26 cellular contexts compared by ENCODE assay signal in genomic region chr12:52603314-52603713, GRCh38. TPM values are rescaled to one million over a fixed set of nuclear protein-coding genes. Genes with fewer than 3 reads are reported as not detected.
DNase-seq lines count a peak whose midpoint lies in the region; ATAC-seq and TF ChIP-seq lines count a peak whose summit lies in the region.
"Had no signal": no experiment of that assay in that cellular context is flagged by ENCODE, and none has a peak within 500 bp of the region (broad histone marks: within the 10 kb centered on the region; RNA-seq: fewer than 3 reads in every experiment).

No MANE protein-coding gene starts in this region.

- DNase-seq in activated T-cell treated with anti-CD3 and anti-CD28 coated beads, Interleukin-2, amount 50 U/mL, for 4 hours = no peak
- DNase-seq in activated T-cell treated with anti-CD3 and anti-CD28 coated beads, Interleukin-2, amount 50 U/mL, for 1 hour = no peak
- DNase-seq in H9 (peak; percentile 6), kidney glomerular epithelial cell (lab: John Stamatoyannopoulos, UW) (peak; percentile 10), AG20443 (ENCODE audit: low spot score) (no peak)
- peak; percentile 46 for DNase-seq in activated CD8-positive, alpha-beta memory T cell treated with anti-CD3 and anti-CD28 coated beads, Interleukin-2, amount 50 U/mL, for 48 hours
- DNase-seq: ACHN; activated CD4-positive, alpha-beta memory T cell treated with anti-CD3 and anti-CD28 coated beads for 36 hours; DMS79; GOT3; mesenchymal stem cell; MG63; NCI-H146; NCI-H2171 treated with DMSO at 0.1 percent for 48 hours; NCI-H748 treated with DMSO at 0.1 percent for 48 hours; PC-9; psoas muscle; SK-N-SH had no signal

- H3K9ac ChIP-seq in H9 (ENCODE audit: extremely low read depth, insufficient read length, low read length) = no peak overlapping the region
- H3K9ac ChIP-seq: SK-N-SH had no signal

- H3K4me1 Mint-ChIP-seq in activated T-cell treated with anti-CD3 and anti-CD28 coated beads, Interleukin-2, amount 50 U/mL, for 4 hours (ENCODE audit: low read depth) = peaks cover 59% of the 10 kb centered on the region
- no peaks in the 10 kb centered on the region for H3K4me1 Mint-ChIP-seq in H9
- H3K4me1 Mint-ChIP-seq: brain had no signal

- no peaks in the 10 kb centered on the region for H3K36me3 Mint-ChIP-seq in activated T-cell treated with anti-CD3 and anti-CD28 coated beads, Interleukin-2, amount 50 U/mL, for 4 hours (ENCODE audit: insufficient read depth)
- no peaks in the 10 kb centered on the region for H3K36me3 Mint-ChIP-seq in H9 (ENCODE audit: insufficient read depth in 1 of 3, low read depth in 3 of 3)
- H3K36me3 Mint-ChIP-seq: activated CD4-positive, alpha-beta memory T cell treated with anti-CD3 and anti-CD28 coated beads for 36 hours; brain had no signal

- no peak overlapping the region for H3K18ac ChIP-seq in H9 (ENCODE audit: insufficient read length, low read depth, low read length)

- H3K4me1 ChIP-seq in H9 (ENCODE audit: insufficient read depth, low read length) = no peaks in the 10 kb centered on the region
- H3K4me1 ChIP-seq: psoas muscle had no signal

- no peaks in the 10 kb centered on the region for H3K23me2 ChIP-seq in H9 (ENCODE audit: insufficient read length, low read depth, low read length, poor library complexity, severe bottlenecking)

- no peak overlapping the region for H2BK5ac ChIP-seq in H9 (ENCODE audit: insufficient read length, low read length)

- no peaks in the 10 kb centered on the region for H3K79me2 ChIP-seq in H9 (ENCODE audit: insufficient read depth, low read length)

- no peak overlapping the region for H2BK120ac ChIP-seq in H9 (ENCODE audit: low read depth, low read length, poor library complexity, severe bottlenecking)

- peaks cover 10% of the 10 kb centered on the region for H3K27me3 Mint-ChIP-seq in activated T-cell treated with anti-CD3 and anti-CD28 coated beads, Interleukin-2, amount 50 U/mL, for 4 hours (ENCODE audit: low read depth)
- peaks cover 35% of the 10 kb centered on the region for H3K27me3 Mint-ChIP-seq in H9 (ENCODE audit: low read depth)
- H3K27me3 Mint-ChIP-seq: activated CD4-positive, alpha-beta memory T cell treated with anti-CD3 and anti-CD28 coated beads for 36 hours had no signal

- no peak overlapping the region for H3K4ac ChIP-seq in H9 (ENCODE audit: low read depth, low read length)

- no peaks in the 10 kb centered on the region for H3K27me3 ChIP-seq in H9 (ENCODE audit: insufficient read depth, low read length)

- H3T11ph ChIP-seq in H9 (ENCODE audit: low read length) = no peak overlapping the region

- no peak overlapping the region for H2BK12ac ChIP-seq in H9 (ENCODE audit: insufficient read length, low read depth, low read length)

- no peaks in the 10 kb centered on the region for H3K9me3 Mint-ChIP-seq in activated T-cell treated with anti-CD3 and anti-CD28 coated beads, Interleukin-2, amount 50 U/mL, for 4 hours
- H3K9me3 Mint-ChIP-seq in H9 = no peaks in the 10 kb centered on the region
- H3K9me3 Mint-ChIP-seq: activated CD4-positive, alpha-beta memory T cell treated with anti-CD3 and anti-CD28 coated beads for 36 hours; brain had no signal

- no peak overlapping the region for H4K8ac ChIP-seq in H9 (replicated peaks; ENCODE audit: insufficient read length, low read depth, low read length)

- no peak overlapping the region for H4K91ac ChIP-seq in H9 (ENCODE audit: insufficient read length, low read depth, low read length)

- H4K5ac ChIP-seq in H9 (ENCODE audit: insufficient read length, low read depth, low read length) = no peak overlapping the region

- no peak overlapping the region for H3K4me2 ChIP-seq in H9 (ENCODE audit: insufficient read depth, insufficient read length, low read length)
- H3K4me2 ChIP-seq: PC-9, SK-N-SH had no signal

- no peaks in the 10 kb centered on the region for H3K79me1 ChIP-seq in H9 (ENCODE audit: insufficient read depth, low read depth, low read length, poor library complexity, severe bottlenecking)

- no peak overlapping the region for H2AFZ ChIP-seq in H9 (ENCODE audit: low read length)
- H2AFZ ChIP-seq: PC-9 had no signal

- H3K27ac Mint-ChIP-seq in H9 = no peak overlapping the region
- H3K27ac Mint-ChIP-seq: activated CD4-positive, alpha-beta memory T cell treated with anti-CD3 and anti-CD28 coated beads for 36 hours; brain had no signal

- no peak overlapping the region for H3K4me3 Mint-ChIP-seq in activated T-cell treated with anti-CD3 and anti-CD28 coated beads, Interleukin-2, amount 50 U/mL, for 4 hours
- no peak overlapping the region for H3K4me3 Mint-ChIP-seq in H9
- H3K4me3 Mint-ChIP-seq: activated CD4-positive, alpha-beta memory T cell treated with anti-CD3 and anti-CD28 coated beads for 36 hours; brain had no signal

- no peak overlapping the region for H2BK20ac ChIP-seq in H9 (ENCODE audit: low read depth, low read length, poor library complexity, severe bottlenecking)

- H3K27ac ChIP-seq in H9 (ENCODE audit: insufficient read length, low read depth, low read length) = no peak overlapping the region
- H3K27ac ChIP-seq: coronary artery, PC-9, psoas muscle had no signal

- H3K56ac ChIP-seq in H9 (ENCODE audit: insufficient read length, low read depth, low read length) = no peak overlapping the region

- no peak overlapping the region for H3K14ac ChIP-seq in H9 (ENCODE audit: insufficient read depth, low read length)

- ATAC-seq in activated T-cell treated with anti-CD3 and anti-CD28 coated beads, Interleukin-2, amount 50 U/mL, for 4 hours = peak; percentile 77 to 78
- no peak for ATAC-seq in HG02981 (IDR thresholded peaks at IDR 0.05; ENCODE audit: unreplicated experiment)
- ATAC-seq in GM19328 (IDR thresholded peaks at IDR 0.05; ENCODE audit: unreplicated experiment) = no peak
- ATAC-seq: HepG2, psoas muscle had no signal

- no peak overlapping the region for H2BK15ac ChIP-seq in H9 (ENCODE audit: low read depth, low read length)

- H3K9me3 ChIP-seq in H9 (ENCODE audit: control insufficient read depth, low read depth, low read length) = no peaks in the 10 kb centered on the region
- H3K9me3 ChIP-seq: MG63, psoas muscle, SK-N-SH had no signal

- no peak for TF ChIP-seq CTCF in H9 (conservative IDR thresholded peaks at IDR 0.05)

- WGBS in H9 (ENCODE audit: extremely low coverage, insufficient read length, low lambda C conversion rate) = no CpG with 5 or more reads among the region's 2 CpGs

- no peak overlapping the region for H2AK5ac ChIP-seq in H9 (ENCODE audit: insufficient read length, low read length)

- no peak overlapping the region for H3K23ac ChIP-seq in H9 (ENCODE audit: insufficient read length, low read depth, low read length)

- H4K20me1 ChIP-seq in H9 (ENCODE audit: control insufficient read depth, insufficient read depth, insufficient read length) = no peaks in the 10 kb centered on the region

RNA-seq across cellular contexts. Expression of gene KRT72, which starts 2.1 kb away (rescaled TPM):
- total RNA-seq in activated T-cell treated with anti-CD3 and anti-CD28 coated beads, Interleukin-2, amount 50 U/mL, for 4 hours = under 1 TPM; 0.11 to 0.38 (median 0.20) TPM
- not detected in 2 replicates for total RNA-seq in H9 (2021)
- total RNA-seq: endothelial cell of umbilical vein, frontal cortex, HepG2, PC-9, psoas muscle, ureter had no signal

RNA-seq across cellular contexts. Expression of gene KRT73, which starts 15.0 kb away (rescaled TPM):
- under 1 TPM; 0.16 to 0.23 (median 0.22) TPM for total RNA-seq in activated T-cell treated with anti-CD3 and anti-CD28 coated beads, Interleukin-2, amount 50 U/mL, for 4 hours
- not detected in 2 replicates for total RNA-seq in H9 (2021)
- total RNA-seq: endothelial cell of umbilical vein, frontal cortex, HepG2, PC-9, psoas muscle, ureter had no signal

RNA-seq across cellular contexts. Expression of gene KRT74, which starts 29.7 kb away (rescaled TPM):
- not detected for total RNA-seq in activated T-cell treated with anti-CD3 and anti-CD28 coated beads, Interleukin-2, amount 50 U/mL, for 4 hours
- total RNA-seq in H9 (2021) = not detected in 2 replicates
- total RNA-seq: activated CD4-positive, alpha-beta memory T cell treated with anti-CD3 and anti-CD28 coated beads for 36 hours; endothelial cell of umbilical vein; frontal cortex; HepG2; PC-9; psoas muscle had no signal

RNA-seq across cellular contexts. Expression of gene KRT2, which starts 48.7 kb away (rescaled TPM):
- total RNA-seq in activated T-cell treated with anti-CD3 and anti-CD28 coated beads, Interleukin-2, amount 50 U/mL, for 4 hours = not detected
- total RNA-seq in H9 (2021) = not detected in 2 replicates
- total RNA-seq: activated CD4-positive, alpha-beta memory T cell treated with anti-CD3 and anti-CD28 coated beads for 36 hours; endothelial cell of umbilical vein; frontal cortex; HepG2; PC-9; psoas muscle; ureter had no signal

RNA-seq across cellular contexts. Expression of gene KRT71, which starts 50.4 kb away (rescaled TPM):
- not detected for total RNA-seq in activated T-cell treated with anti-CD3 and anti-CD28 coated beads, Interleukin-2, amount 50 U/mL, for 4 hours
- not detected in 2 replicates for total RNA-seq in H9 (2021)
- total RNA-seq: activated CD4-positive, alpha-beta memory T cell treated with anti-CD3 and anti-CD28 coated beads for 36 hours; endothelial cell of umbilical vein; frontal cortex; HepG2; PC-9; psoas muscle; ureter had no signal

Comparison
In these comparisons a context has a peak if more than half of its experiments do, and no peak if none do; other contexts are left out.
1. ATAC-seq: peak in activated T-cell treated with anti-CD3 and anti-CD28 coated beads, Interleukin-2, amount 50 U/mL, for 4 hours (2 of 2); none in HG02981 (single experiment) and GM19328 (single experiment).
2. DNase-seq: peak in H9 (single experiment), activated CD8-positive, alpha-beta memory T cell treated with anti-CD3 and anti-CD28 coated beads, Interleukin-2, amount 50 U/mL, for 48 hours (single experiment) and kidney glomerular epithelial cell (single experiment); none in activated T-cell treated with anti-CD3 and anti-CD28 coated beads, Interleukin-2, amount 50 U/mL, for 4 hours (single experiment), activated T-cell treated with anti-CD3 and anti-CD28 coated beads, Interleukin-2, amount 50 U/mL, for 1 hour (single experiment) and AG20443 (single experiment).